ENCODE assay signal across 19 cellular contexts in the genomic region with DNA sequence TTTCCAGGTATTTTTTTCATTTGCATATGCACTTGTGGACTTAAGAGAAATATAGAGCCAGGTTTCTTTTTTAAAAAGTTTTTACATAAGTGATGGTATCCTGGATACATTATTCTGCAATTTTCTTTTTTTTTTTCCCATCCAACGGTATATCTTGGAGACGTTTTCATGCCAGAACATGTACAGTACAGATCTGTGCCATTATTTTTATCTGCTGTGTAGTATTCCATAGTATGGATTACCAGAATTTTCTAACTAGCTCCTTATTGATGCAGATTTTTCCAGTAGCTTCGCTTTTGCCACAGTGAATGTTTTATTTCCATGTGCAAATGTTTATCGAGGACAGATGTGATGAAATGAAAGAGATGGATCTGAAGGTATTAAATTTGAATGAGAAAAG. TPM values are rescaled to one million over a fixed set of nuclear protein-coding genes. Genes with fewer than 3 reads are reported as not detected.
A peak's percentile ranks its signal among the peaks of the same experiment; 100 is the strongest.
DNase-seq lines count a peak whose midpoint lies in the region; ATAC-seq and TF ChIP-seq lines count a peak whose summit lies in the region.
"Had no signal": no experiment of that assay in that cellular context is flagged by ENCODE, and none has a peak within 500 bp of the region (broad histone marks: within the 10 kb centered on the region; RNA-seq: fewer than 3 reads in every experiment).

No MANE protein-coding gene starts in this region.

- intact Hi-C loops in activated CD8-positive, alpha-beta T cell treated with anti-CD3 and anti-CD28 coated beads for 36 hours (cut with micrococcal nuclease): no loop called here

- H3K27ac Mint-ChIP-seq in stimulated activated naive CD8-positive, alpha-beta T cell treated with anti-CD3 and anti-CD28 coated beads, Interleukin-15, Interleukin-2, amounts not matched to agents 100 ng/mL and 50 ng/mL, for 24 hours: peak overlapping the region; percentile 98
- peak overlapping the region in 1 of 2 donors; percentile 41 for H3K27ac Mint-ChIP-seq in stimulated activated naive CD8-positive, alpha-beta T cell treated with anti-CD3 and anti-CD28 coated beads, Interleukin-15, amount 100 ng/mL, for 72 hours
- peak overlapping the region; percentile 94 for H3K27ac Mint-ChIP-seq in activated CD8-positive, alpha-beta T cell treated with anti-CD3 and anti-CD28 coated beads for 36 hours
- peak overlapping the region; percentile 99 to 100 for H3K27ac Mint-ChIP-seq in effector memory CD8-positive, alpha-beta T cell

- no peaks in the 10 kb centered on the region for H3K9me3 Mint-ChIP-seq in stimulated activated naive CD8-positive, alpha-beta T cell treated with anti-CD3 and anti-CD28 coated beads, Interleukin-15, Interleukin-2, amounts not matched to agents 100 ng/mL and 50 ng/mL, for 24 hours
- H3K9me3 Mint-ChIP-seq in stimulated activated naive CD8-positive, alpha-beta T cell treated with anti-CD3 and anti-CD28 coated beads, Interleukin-15, amount 100 ng/mL, for 72 hours: no peaks in the 10 kb centered on the region
- peaks cover 1% of the 10 kb centered on the region for H3K9me3 Mint-ChIP-seq in activated CD8-positive, alpha-beta T cell treated with anti-CD3 and anti-CD28 coated beads for 36 hours
- no peaks in the 10 kb centered on the region for H3K9me3 Mint-ChIP-seq in effector memory CD8-positive, alpha-beta T cell

- H3K36me3 Mint-ChIP-seq in stimulated activated naive CD8-positive, alpha-beta T cell treated with anti-CD3 and anti-CD28 coated beads, Interleukin-15, Interleukin-2, amounts not matched to agents 100 ng/mL and 50 ng/mL, for 24 hours (ENCODE audit: low read depth): peaks cover 50% of the 10 kb centered on the region
- peaks cover 51% of the 10 kb centered on the region for H3K36me3 Mint-ChIP-seq in activated CD8-positive, alpha-beta T cell treated with anti-CD3 and anti-CD28 coated beads for 36 hours (ENCODE audit: low read depth)
- peaks cover 65% of the 10 kb centered on the region for H3K36me3 Mint-ChIP-seq in effector memory CD8-positive, alpha-beta T cell (ENCODE audit: insufficient read depth)

- H3K4me3 Mint-ChIP-seq in stimulated activated naive CD8-positive, alpha-beta T cell treated with anti-CD3 and anti-CD28 coated beads, Interleukin-15, Interleukin-2, amounts not matched to agents 100 ng/mL and 50 ng/mL, for 24 hours: peak overlapping the region; percentile 51
- H3K4me3 Mint-ChIP-seq in stimulated activated naive CD8-positive, alpha-beta T cell treated with anti-CD3 and anti-CD28 coated beads, Interleukin-15, amount 100 ng/mL, for 72 hours: no peak overlapping the region
- H3K4me3 Mint-ChIP-seq in activated CD8-positive, alpha-beta T cell treated with anti-CD3 and anti-CD28 coated beads for 36 hours: no peak overlapping the region
- H3K4me3 Mint-ChIP-seq in effector memory CD8-positive, alpha-beta T cell: peak overlapping the region; percentile 78 to 85

- CTCF ChIA-PET in activated CD8-positive, alpha-beta T cell treated with anti-CD3 and anti-CD28 coated beads for 36 hours (lab: Charles Lee): interaction anchor here (0.7 to 1.9 kb wide), 5 partner anchors 10 to 55 kb away, joined by 3 to 7 read pairs (median 3); no protein-coding TSS in a partner anchor

- no peak for DNase-seq in stimulated activated naive CD8-positive, alpha-beta T cell treated with anti-CD3 and anti-CD28 coated beads, Interleukin-15, amount 100 ng/mL, for 72 hours
- no peak for DNase-seq in activated CD8-positive, alpha-beta T cell treated with anti-CD3 and anti-CD28 coated beads for 36 hours
- DNase-seq in effector memory CD8-positive, alpha-beta T cell: no peak
- DNase-seq: activated CD4-positive, CD25-positive, alpha-beta regulatory T cell; COR-L47; EL; heart right ventricle; lower lobe of right lung; NCI-H1694 treated with DMSO at 0.1 percent for 48 hours; NCI-H345; NK-92 treated with Interleukin-12 subunit alpha and Interleukin-12 subunit beta, amount 100 ng/mL, for 24 hours; ovary; SW 1271 had no signal

- no peaks in the 10 kb centered on the region for H3K27me3 Mint-ChIP-seq in stimulated activated naive CD8-positive, alpha-beta T cell treated with anti-CD3 and anti-CD28 coated beads, Interleukin-15, Interleukin-2, amounts not matched to agents 100 ng/mL and 50 ng/mL, for 24 hours
- no peaks in the 10 kb centered on the region for H3K27me3 Mint-ChIP-seq in stimulated activated naive CD8-positive, alpha-beta T cell treated with anti-CD3 and anti-CD28 coated beads, Interleukin-15, amount 100 ng/mL, for 72 hours
- no peaks in the 10 kb centered on the region for H3K27me3 Mint-ChIP-seq in activated CD8-positive, alpha-beta T cell treated with anti-CD3 and anti-CD28 coated beads for 36 hours
- no peaks in the 10 kb centered on the region for H3K27me3 Mint-ChIP-seq in effector memory CD8-positive, alpha-beta T cell

- peaks cover 79% of the 10 kb centered on the region for H3K4me1 Mint-ChIP-seq in stimulated activated naive CD8-positive, alpha-beta T cell treated with anti-CD3 and anti-CD28 coated beads, Interleukin-15, Interleukin-2, amounts not matched to agents 100 ng/mL and 50 ng/mL, for 24 hours (ENCODE audit: low read depth)
- peaks cover 66% of the 10 kb centered on the region for H3K4me1 Mint-ChIP-seq in stimulated activated naive CD8-positive, alpha-beta T cell treated with anti-CD3 and anti-CD28 coated beads, Interleukin-15, amount 100 ng/mL, for 72 hours
- peaks cover 65% of the 10 kb centered on the region for H3K4me1 Mint-ChIP-seq in activated CD8-positive, alpha-beta T cell treated with anti-CD3 and anti-CD28 coated beads for 36 hours (ENCODE audit: low read depth)
- H3K4me1 Mint-ChIP-seq in effector memory CD8-positive, alpha-beta T cell (ENCODE audit: low read depth in 2 of 2): peaks cover 41 to 52% of the 10 kb centered on the region in 2 donors

- POLR2A ChIA-PET in activated CD8-positive, alpha-beta T cell treated with anti-CD3 and anti-CD28 coated beads for 36 hours (lab: Charles Lee): interaction anchor here (1.2 kb wide), 1 partner anchor 27 kb away, joined by 3 read pairs; no protein-coding TSS in a partner anchor

- no peak for TF ChIP-seq CTCF in activated CD8-positive, alpha-beta T cell treated with anti-CD3 and anti-CD28 coated beads for 36 hours (IDR thresholded peaks at IDR 0.05)

- no peak for ATAC-seq in stimulated activated naive CD8-positive, alpha-beta T cell treated with anti-CD3 and anti-CD28 coated beads, Interleukin-15, amount 100 ng/mL, for 72 hours
- ATAC-seq in activated CD8-positive, alpha-beta T cell treated with anti-CD3 and anti-CD28 coated beads for 36 hours: no peak
- no peak for ATAC-seq in effector memory CD8-positive, alpha-beta T cell (replicated peaks)
- ATAC-seq in HG03280 (IDR thresholded peaks at IDR 0.05; ENCODE audit: unreplicated experiment) (no peak), HG02885 (IDR thresholded peaks at IDR 0.05; ENCODE audit: poor library complexity, unreplicated experiment) (no peak), GM18519 (IDR thresholded peaks at IDR 0.05; ENCODE audit: low FRiP score, unreplicated experiment) (no peak), GM21367 (IDR thresholded peaks at IDR 0.05; ENCODE audit: unreplicated experiment) (no peak)
- ATAC-seq: lower lobe of right lung, sciatic nerve had no signal

RNA-seq across cellular contexts. Expression of a gene that starts 34.1 kb away (rescaled TPM):
- 10 to 100 TPM; 74.9 to 81.4 TPM for total RNA-seq in activated CD8-positive, alpha-beta T cell treated with anti-CD3 and anti-CD28 coated beads for 36 hours

Comparison
In these comparisons a context has a peak if more than half of its experiments do, and no peak if none do; other contexts are left out.
1. H3K4me3 Mint-ChIP-seq: peak in stimulated activated naive CD8-positive, alpha-beta T cell treated with anti-CD3 and anti-CD28 coated beads, Interleukin-15, Interleukin-2, amounts not matched to agents 100 ng/mL and 50 ng/mL, for 24 hours (single experiment) and effector memory CD8-positive, alpha-beta T cell (2 of 2); none in stimulated activated naive CD8-positive, alpha-beta T cell treated with anti-CD3 and anti-CD28 coated beads, Interleukin-15, amount 100 ng/mL, for 72 hours (0 of 2) and activated CD8-positive, alpha-beta T cell treated with anti-CD3 and anti-CD28 coated beads for 36 hours (single experiment).